ENCODE assay signal across 29 cellular contexts in genomic region chr2:728165-728564, GRCh38.
"Had no signal": no experiment of that assay in that cellular context is flagged by ENCODE, and none has a peak within 500 bp of the region (broad histone marks: within the 10 kb centered on the region; RNA-seq: fewer than 3 reads in every experiment).

No MANE protein-coding gene starts in this region.

- H3K36me3 ChIP-seq: brain microvascular endothelial cell, SJSA1 had no signal

- H3K27me3 ChIP-seq: brain microvascular endothelial cell, SJSA1 had no signal

- H3K27ac ChIP-seq: brain microvascular endothelial cell, KMS-11, SJSA1 had no signal

- H3K4me1 ChIP-seq: SJSA1 had no signal

- H3K36me3 Mint-ChIP-seq: activated naive CD8-positive, alpha-beta T cell had no signal

- H3K4me3 ChIP-seq: SJSA1 had no signal

- ATAC-seq: activated CD8-positive, alpha-beta T cell treated with anti-CD3 and anti-CD28 coated beads, Interleukin-2, amount 10 ng/mL, durations not matched to agents 7 days and 5 days; Panc1 had no signal

- H3K9me3 Mint-ChIP-seq: activated naive CD4-positive, alpha-beta T cell treated with anti-CD3 and anti-CD28 coated beads for 36 hours; activated T-helper 1 cell treated with anti-CD3 and anti-CD28 coated beads, Interleukin-12 subunit alpha, Interleukin-12 subunit beta, Interleukin-2, Interleukin-4 antibody, amounts not matched to agents 30 ng/mL and 10 ng/mL and 1 ng/mL, durations not matched to agents 14 hours and 24 hours and 36 hours; T-helper 1 cell treated with Interleukin-12 subunit alpha and Interleukin-12 subunit beta and Interleukin-4 antibody, amounts not matched to agents 30 μg/mL and 1 μg/mL, for 36 hours had no signal

- H3K9me3 ChIP-seq: SJSA1 had no signal

- H3K27ac Mint-ChIP-seq: activated CD8-positive, alpha-beta T cell treated with anti-CD3 and anti-CD28 coated beads, Interleukin-2, amount 10 ng/mL, durations not matched to agents 7 days and 5 days; activated naive CD4-positive, alpha-beta T cell treated with anti-CD3 and anti-CD28 coated beads for 36 hours; activated naive CD8-positive, alpha-beta T cell; activated T-helper 1 cell treated with anti-CD3 and anti-CD28 coated beads, Interleukin-12 subunit alpha, Interleukin-12 subunit beta, Interleukin-2, Interleukin-4 antibody, amounts not matched to agents 30 ng/mL and 10 ng/mL and 1 ng/mL, durations not matched to agents 14 hours and 24 hours and 36 hours; T-helper 1 cell treated with Interleukin-12 subunit alpha and Interleukin-12 subunit beta and Interleukin-4 antibody, amounts not matched to agents 30 μg/mL and 1 μg/mL, for 36 hours had no signal

- DNase-seq: activated CD4-positive, alpha-beta T cell treated with anti-CD3 and anti-CD28 coated beads for 48 hours; activated CD4-positive, alpha-beta T cell treated with anti-CD3 and anti-CD28 coated beads, Interleukin-2, amount 50 U/mL, for 4 hours; activated CD4-positive, CD25-positive, alpha-beta regulatory T cell treated with anti-CD3 and anti-CD28 coated beads, Interleukin-2, amount 50 U/mL, for 72 hours; activated CD8-positive, alpha-beta memory T cell treated with anti-CD3 and anti-CD28 coated beads, Interleukin-2, amount 50 U/mL, for 48 hours; activated CD8-positive, alpha-beta T cell treated with anti-CD3 and anti-CD28 coated beads, Interleukin-2, amount 10 ng/mL, durations not matched to agents 7 days and 5 days; activated effector memory CD4-positive, alpha-beta T cell treated with Interleukin-2 at 50 U/mL for 16 hours; activated naive CD4-positive, alpha-beta T cell treated with anti-CD3 and anti-CD28 coated beads for 36 hours; activated T-cell treated with anti-CD3 and anti-CD28 coated beads, Interleukin-2, amount 50 U/mL, for 1 hour; brain microvascular endothelial cell; MV-4-11; NCI-H1092 treated with DMSO at 0.1 percent for 48 hours; NCI-H1417 treated with DMSO at 0.1 percent for 48 hours; NCI-H1694; NCI-H2029; NCI-H2107; NCI-H2171 treated with DMSO at 0.1 percent for 48 hours; NCI-H226; NCI-H510A; NCI-H526 treated with DMSO at 0.1 percent for 48 hours; NCI-H82; OCI-M1; RPMI8226; SHP77 had no signal

- H3K4me3 Mint-ChIP-seq: activated CD8-positive, alpha-beta T cell treated with anti-CD3 and anti-CD28 coated beads, Interleukin-2, amount 10 ng/mL, durations not matched to agents 7 days and 5 days; activated naive CD4-positive, alpha-beta T cell treated with anti-CD3 and anti-CD28 coated beads for 36 hours; activated naive CD8-positive, alpha-beta T cell; activated T-helper 1 cell treated with anti-CD3 and anti-CD28 coated beads, Interleukin-12 subunit alpha, Interleukin-12 subunit beta, Interleukin-2, Interleukin-4 antibody, amounts not matched to agents 30 ng/mL and 10 ng/mL and 1 ng/mL, durations not matched to agents 14 hours and 24 hours and 36 hours; T-helper 1 cell treated with Interleukin-12 subunit alpha and Interleukin-12 subunit beta and Interleukin-4 antibody, amounts not matched to agents 30 μg/mL and 1 μg/mL, for 36 hours had no signal

- H3K9ac ChIP-seq: KMS-11 had no signal
